ENCODE assay signal across 8 cellular contexts in the genomic region with DNA sequence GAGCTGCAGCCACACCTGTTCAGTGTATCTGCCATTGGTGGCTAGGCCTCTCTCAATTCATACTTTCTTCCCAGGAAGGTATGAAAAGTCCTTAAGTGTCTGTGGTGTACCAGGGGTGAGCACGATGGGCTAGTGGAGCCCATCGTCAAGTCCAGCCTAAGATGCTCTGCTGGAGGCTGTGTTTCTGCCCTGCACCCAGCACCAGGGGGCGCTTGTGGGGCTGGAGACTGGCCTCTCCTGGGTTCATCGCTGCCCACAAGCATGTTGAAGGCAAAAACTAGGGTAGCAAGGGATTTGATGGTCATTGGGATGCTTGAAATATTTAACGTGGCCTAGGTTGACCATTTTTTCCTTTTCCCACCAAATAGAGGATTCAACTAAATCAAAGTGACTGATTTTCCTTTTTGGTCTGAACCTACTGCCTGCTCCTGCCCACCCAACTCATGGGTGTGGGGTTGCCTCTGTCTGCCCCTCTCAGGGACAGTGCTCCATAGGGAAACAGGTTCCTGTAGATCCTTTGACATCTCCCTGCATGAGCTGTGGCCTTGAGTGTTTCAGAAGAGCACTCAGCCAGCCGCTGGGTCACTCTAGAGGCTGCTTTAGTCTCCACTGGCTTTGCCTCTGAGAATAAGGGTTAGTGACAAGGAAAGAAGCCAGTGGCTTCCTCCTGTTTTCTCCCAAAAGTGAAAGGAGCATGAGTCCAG. TPM values are rescaled to one million over a fixed set of nuclear protein-coding genes. Genes with fewer than 3 reads are reported as not detected.
DNase-seq lines count a peak whose midpoint lies in the region; ATAC-seq, FAIRE-seq and TF ChIP-seq lines count a peak whose summit lies in the region.

No MANE protein-coding gene starts in this region.

- intact Hi-C loops in Right ventricle myocardium superior (cut with DNase I) = no loop called here
- intact Hi-C loops in cardiac septum (cut with DNase I) = no loop called here
- intact Hi-C loops in esophagus squamous epithelium (cut with DNase I) = no loop called here

- H3K4me1 ChIP-seq in esophagus squamous epithelium = no peaks in the 10 kb centered on the region
- H3K4me1 ChIP-seq in effector memory CD4-positive, alpha-beta T cell (ENCODE audit: control insufficient read depth, insufficient read depth, low read length, poor library complexity, severe bottlenecking) = no peaks in the 10 kb centered on the region

- H3K36me3 Mint-ChIP-seq in stimulated activated effector memory CD8-positive, alpha-beta T cell treated with anti-CD3 and anti-CD28 coated beads, Interleukin-12 subunit alpha, Interleukin-12 subunit beta, amount 100 ng/mL, for 72 hours = no peaks in the 10 kb centered on the region

- H3K4me3 Mint-ChIP-seq in stimulated activated effector memory CD8-positive, alpha-beta T cell treated with anti-CD3 and anti-CD28 coated beads, Interleukin-12 subunit alpha, Interleukin-12 subunit beta, amount 100 ng/mL, for 72 hours = no peak overlapping the region

- TF ChIP-seq POLR2A in esophagus squamous epithelium (IDR thresholded peaks at IDR 0.05) (no peak), GM12892 (IDR thresholded peaks at IDR 0.05; ENCODE audit: low read depth, low read length) (no peak)

- H3K27ac Mint-ChIP-seq in stimulated activated effector memory CD8-positive, alpha-beta T cell treated with anti-CD3 and anti-CD28 coated beads, Interleukin-12 subunit alpha, Interleukin-12 subunit beta, amount 100 ng/mL, for 72 hours = no peak overlapping the region

- no peak for FAIRE-seq in GM12892 (lab: Jason Lieb, UNC)

- H3K27ac ChIP-seq in esophagus squamous epithelium = no peak overlapping the region
- H3K27ac ChIP-seq in effector memory CD4-positive, alpha-beta T cell (ENCODE audit: insufficient read depth, low read length, poor library complexity, severe bottlenecking) = no peak overlapping the region

- peaks cover 0 to 4% (median 0%) of the 10 kb centered on the region in 3 donors for H3K36me3 ChIP-seq in esophagus squamous epithelium
- H3K36me3 ChIP-seq in effector memory CD4-positive, alpha-beta T cell (ENCODE audit: control insufficient read depth, insufficient read depth, low read length) = no peaks in the 10 kb centered on the region

- TF ChIP-seq CTCF in esophagus squamous epithelium (IDR thresholded peaks at IDR 0.05) = peak in 4 of 6 experiments; percentile 8 to 35 (median 12)

- H3K4me1 Mint-ChIP-seq in stimulated activated effector memory CD8-positive, alpha-beta T cell treated with anti-CD3 and anti-CD28 coated beads, Interleukin-12 subunit alpha, Interleukin-12 subunit beta, amount 100 ng/mL, for 72 hours = peaks cover 11% of the 10 kb centered on the region

- WGBS in esophagus squamous epithelium, 2 donors = 73 to 86% methylated on average over 1 to 5 of the region's 6 CpGs

- ATAC-seq in Right ventricle myocardium superior (ENCODE audit: poor library complexity) = peak; percentile 43
- peak; percentile 51 for ATAC-seq in stimulated activated effector memory CD8-positive, alpha-beta T cell treated with anti-CD3 and anti-CD28 coated beads, Interleukin-12 subunit alpha, Interleukin-12 subunit beta, amount 100 ng/mL, for 72 hours

- no peak for DNase-seq in Right ventricle myocardium superior
- DNase-seq in cardiac septum (ENCODE audit: low spot score) = no peak
- peak; percentile 42 for DNase-seq in NCI-H460 (ENCODE audit: extremely low read depth, low read depth)
- no peak for DNase-seq in esophagus squamous epithelium (lab: John Stamatoyannopoulos, UW)
- DNase-seq in stimulated activated effector memory CD8-positive, alpha-beta T cell treated with anti-CD3 and anti-CD28 coated beads, Interleukin-12 subunit alpha, Interleukin-12 subunit beta, amount 100 ng/mL, for 72 hours (ENCODE audit: low spot score in 2 of 2) = no peak
- DNase-seq in effector memory CD4-positive, alpha-beta T cell = no peak
- DNase-seq in GM12892 (ENCODE audit: insufficient read length) = no peak
- DNase-seq in medulla oblongata (ENCODE audit: extremely low spot score) = no peak

- H3K27me3 ChIP-seq in esophagus squamous epithelium = no peaks in the 10 kb centered on the region
- H3K27me3 ChIP-seq in effector memory CD4-positive, alpha-beta T cell (replicated peaks; ENCODE audit: control insufficient read depth, insufficient read depth, low read length, poor library complexity, severe bottlenecking) = no peaks in the 10 kb centered on the region

- H3K9me3 Mint-ChIP-seq in stimulated activated effector memory CD8-positive, alpha-beta T cell treated with anti-CD3 and anti-CD28 coated beads, Interleukin-12 subunit alpha, Interleukin-12 subunit beta, amount 100 ng/mL, for 72 hours = no peaks in the 10 kb centered on the region

- no peaks in the 10 kb centered on the region for H3K9me3 ChIP-seq in esophagus squamous epithelium
- no peaks in the 10 kb centered on the region for H3K9me3 ChIP-seq in effector memory CD4-positive, alpha-beta T cell (ENCODE audit: control insufficient read depth, low read length)

- no peak overlapping the region for H3K4me3 ChIP-seq in esophagus squamous epithelium
- no peak overlapping the region for H3K4me3 ChIP-seq in effector memory CD4-positive, alpha-beta T cell (ENCODE audit: insufficient read depth, low read depth, low read length, poor library complexity, severe bottlenecking)

RNA-seq across cellular contexts. Expression of gene TPGS2, which starts 59.0 kb away (rescaled TPM):
- total RNA-seq in Right ventricle myocardium superior (24.6 TPM), cardiac septum (28.4 TPM), esophagus squamous epithelium (100 to 1,000 TPM in 2 of 4 donors, 10 to 100 TPM in 2; 65.1 to 155 (median 105) TPM)
- total RNA-seq in NCI-H460 (2014; rRNA removed; shearing (Covaris generic)) = 80.0 and 81.6 TPM in 2 replicates
- 80.6 and 85.4 TPM in 2 replicates for polyA plus RNA-seq in NCI-H460 (2014; cell fraction: nucleus; rRNA removed)
- 65.5 TPM for polyA plus RNA-seq in GM12892 (2012; ENCODE audit: missing spikeins)

RNA-seq across cellular contexts. Expression of gene KIAA1328, which starts 59.2 kb away (rescaled TPM):
- total RNA-seq in Right ventricle myocardium superior (3.6 TPM), cardiac septum (4.8 TPM), esophagus squamous epithelium (10 to 100 TPM in 1 of 4 donors, 1 to 10 TPM in 3; 2.3 to 18.7 (median 5.8) TPM)
- total RNA-seq in NCI-H460 (2014; rRNA removed; shearing (Covaris generic)) = 3.2 and 4.5 TPM in 2 replicates
- 1.4 and 5.2 TPM in 2 replicates for polyA plus RNA-seq in NCI-H460 (2014; cell fraction: nucleus; rRNA removed)
- polyA plus RNA-seq in GM12892 (2012; ENCODE audit: missing spikeins) = 3.9 TPM
